8 cellular contexts compared by ENCODE assay signal in genomic region chr7:12257582-12257981, GRCh38. TPM values are rescaled to one million over a fixed set of nuclear protein-coding genes. Genes with fewer than 3 reads are reported as not detected.
DNase-seq lines count a peak whose midpoint lies in the region; ATAC-seq and TF ChIP-seq lines count a peak whose summit lies in the region.

No MANE protein-coding gene starts in this region.

- H3K9me3 ChIP-seq in CD4-positive, alpha-beta memory T cell (ENCODE audit: control insufficient read depth in 1 of 2, low read length in 2 of 2) = no peaks in the 10 kb centered on the region
- H3K9me3 ChIP-seq in RWPE2 (ENCODE audit: severe bottlenecking) = no peaks in the 10 kb centered on the region

- H3K36me3 Mint-ChIP-seq in CD4-positive, alpha-beta memory T cell = peaks cover under 1% of the 10 kb centered on the region in 2 donors
- H3K36me3 Mint-ChIP-seq in glutamatergic neuron (ENCODE audit: unreplicated experiment) = peaks cover 4% of the 10 kb centered on the region

- H3K4me1 Mint-ChIP-seq in CD4-positive, alpha-beta memory T cell = peaks cover 4 to 8% (median 5%) of the 10 kb centered on the region in 4 donors
- no peaks in the 10 kb centered on the region for H3K4me1 Mint-ChIP-seq in glutamatergic neuron (ENCODE audit: low read depth, unreplicated experiment)

- CTCF ChIA-PET in CD4-positive, alpha-beta memory T cell (lab: Charles Lee; ENCODE audit: partially characterized antibody) = interaction anchor here (0.6 to 2.7 kb wide), 7 partner anchors 9 to 189 kb away, joined by 3 to 11 read pairs (median 3); no protein-coding TSS in a partner anchor

- DNase-seq in CD4-positive, alpha-beta memory T cell = peak; percentile 70 to 85 (median 78)
- DNase-seq in RWPE2 (ENCODE audit: low spot score) (no peak), fibroblast of the aortic adventitia (ENCODE audit: low read depth) (peak; percentile 56), NCI-H526 (lab: John Stamatoyannopoulos, UW) (no peak), COR-L47 (lab: John Stamatoyannopoulos, UW) (no peak), glutamatergic neuron (no peak)

- TF ChIP-seq CTCF in RWPE2 (IDR thresholded peaks at IDR 0.05; ENCODE audit: poor library complexity, severe bottlenecking) (no peak), fibroblast of the aortic adventitia (IDR thresholded peaks at IDR 0.05; ENCODE audit: insufficient read depth, low read length) (no peak), glutamatergic neuron (IDR thresholded peaks at IDR 0.05; ENCODE audit: partially characterized antibody, unreplicated experiment) (no peak)

- no peaks in the 10 kb centered on the region for H3K36me3 ChIP-seq in CD4-positive, alpha-beta memory T cell (ENCODE audit: insufficient read depth, low read length)
- no peaks in the 10 kb centered on the region for H3K36me3 ChIP-seq in RWPE2 (ENCODE audit: low read depth)

- peak overlapping the region; percentile 62 for H3K27ac ChIP-seq in CD4-positive, alpha-beta memory T cell (ENCODE audit: low read depth, low read length)
- H3K27ac ChIP-seq in RWPE2 (ENCODE audit: poor library complexity, severe bottlenecking) = no peak overlapping the region

- peaks cover 0 to 13% (median 2%) of the 10 kb centered on the region in 8 donors for H3K9me3 Mint-ChIP-seq in CD4-positive, alpha-beta memory T cell
- peaks cover 3% of the 10 kb centered on the region for H3K9me3 Mint-ChIP-seq in glutamatergic neuron (ENCODE audit: unreplicated experiment)

- intact Hi-C loops in CD4-positive, alpha-beta memory T cell (cut with micrococcal nuclease) = loop anchor here (1.0 to 10.0 kb wide), 3 partner anchors 34 to 427 kb away; partner anchors contain the start of genes ARL4A and TMEM106B

- peaks cover 38% of the 10 kb centered on the region for H3K4me1 ChIP-seq in CD4-positive, alpha-beta memory T cell (ENCODE audit: insufficient read depth, low read length)
- H3K4me1 ChIP-seq in RWPE2 (ENCODE audit: insufficient read depth, poor library complexity, severe bottlenecking) = no peaks in the 10 kb centered on the region

- POLR2A ChIA-PET in CD4-positive, alpha-beta memory T cell (lab: Charles Lee; ENCODE audit: partially characterized antibody) = interaction anchor here (0.6 to 2.8 kb wide), 9 partner anchors 9 to 87 kb away, joined by 3 to 46 read pairs (median 4); partner anchors contain the start of gene TMEM106B

- H3K4me3 Mint-ChIP-seq in CD4-positive, alpha-beta memory T cell = no peak overlapping the region
- H3K4me3 Mint-ChIP-seq in glutamatergic neuron (ENCODE audit: unreplicated experiment) = no peak overlapping the region

- H3K27me3 Mint-ChIP-seq in CD4-positive, alpha-beta memory T cell = no peaks in the 10 kb centered on the region
- H3K27me3 Mint-ChIP-seq in glutamatergic neuron (ENCODE audit: unreplicated experiment) = no peaks in the 10 kb centered on the region

- H3K27me3 ChIP-seq in CD4-positive, alpha-beta memory T cell (ENCODE audit: insufficient read depth, low read length) = no peaks in the 10 kb centered on the region
- H3K27me3 ChIP-seq in RWPE2 (ENCODE audit: insufficient read depth, poor library complexity, severe bottlenecking) = no peaks in the 10 kb centered on the region

- no peak overlapping the region for H3K27ac Mint-ChIP-seq in CD4-positive, alpha-beta memory T cell
- no peak overlapping the region for H3K27ac Mint-ChIP-seq in glutamatergic neuron (ENCODE audit: unreplicated experiment)

- peak; percentile 100 for ATAC-seq in GM19035 (IDR thresholded peaks at IDR 0.05; ENCODE audit: unreplicated experiment)
- ATAC-seq in HG03097 (IDR thresholded peaks at IDR 0.05; ENCODE audit: low FRiP score, unreplicated experiment) = peak; percentile 100
- peak; percentile 45; the same call in 2 of the 3 replicates for ATAC-seq in RWPE2 (ENCODE audit: low read depth)

- peak overlapping the region; percentile 7 to 50 for H3K4me3 ChIP-seq in CD4-positive, alpha-beta memory T cell (ENCODE audit: low read length in 2 of 2)
- no peak overlapping the region for H3K4me3 ChIP-seq in RWPE2 (ENCODE audit: severe bottlenecking)
- peak overlapping the region; percentile 23 for H3K4me3 ChIP-seq in fibroblast of the aortic adventitia (ENCODE audit: low read depth, low read length)

RNA-seq across cellular contexts. Expression of gene TMEM106B, which starts 46.5 kb away (rescaled TPM):
- total RNA-seq in CD4-positive, alpha-beta memory T cell = 10 to 100 TPM; 56.9 to 62.2 TPM
- 10 to 100 TPM; 37.2 to 46.6 TPM for polyA plus RNA-seq in CD4-positive, alpha-beta memory T cell
- total RNA-seq in fibroblast of the aortic adventitia (ENCODE audit: low replicate concordance) (50.2 and 146 TPM in 2 replicates), glutamatergic neuron (ENCODE audit: unreplicated experiment) (19.4 TPM)

Comparison
In these comparisons a context has a peak if more than half of its experiments do, and no peak if none do; other contexts are left out.
1. DNase-seq: peak in CD4-positive, alpha-beta memory T cell (5 of 5) and fibroblast of the aortic adventitia (single experiment); none in RWPE2 (single experiment), NCI-H526 (0 of 2), COR-L47 (single experiment) and glutamatergic neuron (single experiment).
2. ATAC-seq: peak in every context shown above with its lines; median percentile 100 in GM19035; 100 in HG03097; 45 in RWPE2.